In the genomic region with DNA sequence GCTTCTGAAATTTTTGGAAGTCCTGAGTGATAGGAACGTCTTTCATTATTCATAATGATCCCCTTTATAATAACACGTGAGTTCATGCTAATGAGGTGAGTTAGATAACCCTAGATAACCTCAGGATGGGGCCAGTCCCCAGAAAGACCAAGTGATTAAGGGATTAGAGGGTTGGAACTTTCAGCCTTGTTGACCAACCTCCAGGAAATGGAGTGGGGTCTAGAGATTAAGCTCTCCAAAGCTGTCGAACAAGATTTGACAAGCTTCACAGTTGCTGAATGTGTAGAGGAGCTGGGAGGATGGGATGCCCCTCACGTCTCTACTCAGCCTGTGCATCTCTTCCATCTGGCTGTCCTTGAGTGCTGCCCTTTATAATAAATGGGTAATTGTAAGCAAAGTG, we compare ENCODE assay signal across 11 cellular contexts.
DNase-seq lines count a peak whose midpoint lies in the region; ATAC-seq lines count a peak whose summit lies in the region.
"Had no signal": no experiment of that assay in that cellular context is flagged by ENCODE, and none has a peak within 500 bp of the region (broad histone marks: within the 10 kb centered on the region; RNA-seq: fewer than 3 reads in every experiment).

No MANE protein-coding gene starts in this region.

- no peak for ATAC-seq in HG03108 (IDR thresholded peaks at IDR 0.05; ENCODE audit: unreplicated experiment)

- H3K27ac ChIP-seq in cingulate gyrus (ENCODE audit: low read depth, low read length): peak overlapping the region; percentile 8
- H3K27ac ChIP-seq: C4-2B, GM23248 had no signal

- DNase-seq in NCI-H524 treated with DMSO at 0.1 percent for 48 hours (lab: John Stamatoyannopoulos, UW): peak; percentile 19
- peak; percentile 96 for DNase-seq in NCI-H82 treated with DMSO at 0.1 percent for 48 hours (lab: John Stamatoyannopoulos, UW; ENCODE audit: unreplicated experiment)
- DNase-seq in NCI-H1105 treated with DMSO at 0.1 percent for 48 hours (lab: John Stamatoyannopoulos, UW): no peak
- DNase-seq in stimulated activated CD4-positive, alpha-beta T cell treated with anti-CD3 and anti-CD28 coated beads, Interleukin-4, amount 100 ng/mL, for 24 hours: no peak
- DNase-seq: AML-193; Caco-2; CD4-positive, alpha-beta T cell; GM23248 had no signal

Comparison
In these comparisons a context has a peak if more than half of its experiments do, and no peak if none do; other contexts are left out.
1. DNase-seq: peak in NCI-H524 treated with DMSO at 0.1 percent for 48 hours (single experiment) and NCI-H82 treated with DMSO at 0.1 percent for 48 hours (single experiment); none in NCI-H1105 treated with DMSO at 0.1 percent for 48 hours (single experiment) and stimulated activated CD4-positive, alpha-beta T cell treated with anti-CD3 and anti-CD28 coated beads, Interleukin-4, amount 100 ng/mL, for 24 hours (single experiment).